Comparison of ENCODE assay signal across 8 cellular contexts in genomic region chr12:121015825-121016766, GRCh38. TPM values are rescaled to one million over a fixed set of nuclear protein-coding genes. Genes with fewer than 3 reads are reported as not detected.
A peak's percentile ranks its signal among the peaks of the same experiment; 100 is the strongest.
DNase-seq lines count a peak whose midpoint lies in the region; ATAC-seq and TF ChIP-seq lines count a peak whose summit lies in the region.

A gene with protein sequence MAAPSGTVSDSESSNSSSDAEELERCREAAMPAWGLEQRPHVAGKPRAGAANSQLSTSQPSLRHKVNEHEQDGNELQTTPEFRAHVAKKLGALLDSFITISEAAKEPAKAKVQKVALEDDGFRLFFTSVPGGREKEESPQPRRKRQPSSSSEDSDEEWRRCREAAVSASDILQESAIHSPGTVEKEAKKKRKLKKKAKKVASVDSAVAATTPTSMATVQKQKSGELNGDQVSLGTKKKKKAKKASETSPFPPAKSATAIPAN (minus strand): TSS chr12:121016487. CDS start chr12:121016474, 13 bp downstream.

- H3K4me1 ChIP-seq in ovary (ENCODE audit: insufficient read depth) (no peaks in the 10 kb centered on the region), thymus (ENCODE audit: control insufficient read depth, insufficient read depth, low read length) (peaks cover 4% of the 10 kb centered on the region)

- H3K4me3 ChIP-seq in GM12864 (ENCODE audit: low read depth, low read length) (peak within 1 kb of the TSS; percentile 98), ovary (peak within 1 kb of the TSS; percentile 85), thymus (ENCODE audit: low read length) (peak within 1 kb of the TSS; percentile 59)

- no peaks in the 10 kb centered on the region for H3K27me3 ChIP-seq in ovary
- H3K27me3 ChIP-seq in thymus (ENCODE audit: control insufficient read depth, insufficient read depth): no peaks in the 10 kb centered on the region

- H3K27ac ChIP-seq in ovary (peak within 1 kb of the TSS in 1 of 2 donors; percentile 53), thymus (ENCODE audit: low read depth) (peak within 1 kb of the TSS; percentile 87)

- peak within 1 kb of the TSS; percentile 92 to 96 for H3K27ac Mint-ChIP-seq in activated naive CD4-positive, alpha-beta T cell treated with anti-CD3 and anti-CD28 coated beads, Interleukin-2, amount 50 U/mL, for 72 hours

- peak; percentile 96 for ATAC-seq in HG02678 (IDR thresholded peaks at IDR 0.05; ENCODE audit: unreplicated experiment)
- peak; percentile 99 for ATAC-seq in activated naive CD4-positive, alpha-beta T cell treated with anti-CD3 and anti-CD28 coated beads, Interleukin-2, amount 50 U/mL, for 72 hours

- H3K36me3 Mint-ChIP-seq in activated naive CD4-positive, alpha-beta T cell treated with anti-CD3 and anti-CD28 coated beads, Interleukin-2, amount 50 U/mL, for 72 hours: peaks cover 16 to 20% of the 10 kb centered on the region in 2 donors

- no peak for TF ChIP-seq CTCF in GM12864 (IDR thresholded peaks at IDR 0.05; ENCODE audit: low read depth, low read length, missing control alignments)
- no peak for TF ChIP-seq CTCF in ovary (IDR thresholded peaks at IDR 0.05)

- peak; percentile 76 for DNase-seq in GM12864 (ENCODE audit: low read depth)
- peak; percentile 94 for DNase-seq in NCI-H1105 treated with DMSO at 0.1 percent for 48 hours (lab: John Stamatoyannopoulos, UW)
- DNase-seq in SKM-1 treated with dmso at 0.1 percent for 144 hours (lab: John Stamatoyannopoulos, UW; ENCODE audit: unreplicated experiment): peak; percentile 54
- DNase-seq in activated naive CD4-positive, alpha-beta T cell treated with anti-CD3 and anti-CD28 coated beads, Interleukin-2, amount 50 U/mL, for 72 hours (ENCODE audit: low spot score in 2 of 2): peak; percentile 92
- peak; percentile 89 to 99 (median 97) for DNase-seq in head of caudate nucleus
- peak; percentile 84 to 93 (median 91) for DNase-seq in ovary

- no peak for TF ChIP-seq EP300 in ovary (IDR thresholded peaks at IDR 0.05)

- H3K9me3 ChIP-seq in ovary: no peaks in the 10 kb centered on the region
- no peaks in the 10 kb centered on the region for H3K9me3 ChIP-seq in thymus (ENCODE audit: control insufficient read depth)

- H3K36me3 ChIP-seq in ovary (no peaks in the 10 kb centered on the region), thymus (ENCODE audit: control insufficient read depth, insufficient read depth) (no peaks in the 10 kb centered on the region)

- intact Hi-C loops in head of caudate nucleus (cut with DNase I): no loop called here
- intact Hi-C loops in ovary (cut with DNase I): no loop called here

- TF ChIP-seq POLR2A in ovary (IDR thresholded peaks at IDR 0.05): no peak

- no peaks in the 10 kb centered on the region for H3K9me3 Mint-ChIP-seq in activated naive CD4-positive, alpha-beta T cell treated with anti-CD3 and anti-CD28 coated beads, Interleukin-2, amount 50 U/mL, for 72 hours

- 1% methylated on average over 34 of the region's 34 CpGs for WGBS in ovary, 3 donors
- WGBS in thymus: 2% methylated on average over 34 of the region's 34 CpGs

RNA-seq across cellular contexts. Expression of the gene that starts here (rescaled TPM):
- total RNA-seq in activated naive CD4-positive, alpha-beta T cell treated with anti-CD3 and anti-CD28 coated beads, Interleukin-2, amount 50 U/mL, for 72 hours: 10 to 100 TPM; 16.9 to 19.9 TPM
- 10 to 100 TPM; 10.6 to 22.9 (median 17.9) TPM for total RNA-seq in ovary
- polyA plus RNA-seq in ovary (10 to 100 TPM; 14.8 to 16.4 TPM), thymus (10.1 TPM)
